In the genomic region with DNA sequence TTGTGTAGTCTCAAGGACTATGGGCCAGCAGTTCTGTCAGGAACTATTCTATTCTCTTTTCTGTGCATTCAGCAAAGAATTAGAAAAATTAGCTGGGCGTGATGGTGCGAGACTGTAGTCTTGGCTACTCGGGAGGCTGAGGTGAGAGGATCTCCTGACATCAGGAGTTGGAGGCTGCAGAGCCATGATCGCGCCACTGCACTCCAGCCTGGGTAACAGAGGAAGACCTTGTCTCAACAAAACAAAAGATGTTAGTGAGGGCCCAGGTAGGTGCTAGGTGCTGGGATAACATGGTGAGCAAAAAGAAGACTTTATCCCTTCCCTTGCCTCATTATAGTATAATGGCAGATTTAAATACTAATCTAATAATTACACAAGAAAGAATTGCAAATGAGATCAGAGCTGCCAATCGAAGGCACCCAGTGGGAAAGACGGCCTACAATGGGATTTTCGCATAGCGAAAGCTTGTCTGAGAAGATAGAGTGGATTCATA, we compare ENCODE assay signal across 8 cellular contexts. TPM values are rescaled to one million over a fixed set of nuclear protein-coding genes. Genes with fewer than 3 reads are reported as not detected.
DNase-seq lines count a peak whose midpoint lies in the region; ATAC-seq, FAIRE-seq and TF ChIP-seq lines count a peak whose summit lies in the region.

No MANE protein-coding gene starts in this region.

- peak; percentile 8 for DNase-seq in activated CD4-positive, alpha-beta T cell treated with anti-CD3 and anti-CD28 coated beads for 36 hours
- no peak for DNase-seq in activated CD4-positive, alpha-beta T cell treated with anti-CD3 and anti-CD28 coated beads, Interleukin-2, amount 50 U/mL, for 48 hours
- DNase-seq in NB4 (ENCODE audit: low read depth) (no peak), epithelial cell of prostate (ENCODE audit: low read depth, low spot score) (no peak), NCI-H345 treated with DMSO at 0.1 percent for 48 hours (lab: John Stamatoyannopoulos, UW; ENCODE audit: unreplicated experiment) (no peak), GM19239 (ENCODE audit: insufficient read length, low spot score) (no peak)

- intact Hi-C loops in activated CD4-positive, alpha-beta T cell treated with anti-CD3 and anti-CD28 coated beads for 36 hours (cut with DNase I, micrococcal nuclease): loop anchor here (1.0 to 2.0 kb wide), 3 partner anchors 64 to 688 kb away; partner anchors contain the start of genes GCFC2 (in 2 of the 2) and POLE4 (in 1 of the 2)

- peak overlapping the region; percentile 71 for H3K4me2 ChIP-seq in parathyroid adenoma (ENCODE audit: low read length)

- no peaks in the 10 kb centered on the region for H3K4me1 ChIP-seq in parathyroid adenoma

- peak overlapping the region; percentile 48 for H3K27ac ChIP-seq in epithelial cell of prostate
- H3K27ac ChIP-seq in parathyroid adenoma: peak overlapping the region; percentile 56

- peaks cover 23% of the 10 kb centered on the region for H3K36me3 Mint-ChIP-seq in activated CD4-positive, alpha-beta T cell treated with anti-CD3 and anti-CD28 coated beads for 36 hours (ENCODE audit: low read depth)

- H3K4me3 ChIP-seq in NB4 (ENCODE audit: low read depth, low read length) (peak overlapping the region; percentile 98), parathyroid adenoma (ENCODE audit: low read depth, low read length) (peak overlapping the region; percentile 81)

- H3K9me3 ChIP-seq in parathyroid adenoma (ENCODE audit: control insufficient read depth, low read length): no peaks in the 10 kb centered on the region

- peaks cover 15% of the 10 kb centered on the region for H3K79me2 ChIP-seq in parathyroid adenoma

- TF ChIP-seq CTCF in NB4 (IDR thresholded peaks at IDR 0.05; ENCODE audit: low read depth, low read length) (no peak), parathyroid adenoma (IDR thresholded peaks at IDR 0.05) (no peak)

- ATAC-seq in activated CD4-positive, alpha-beta T cell treated with anti-CD3 and anti-CD28 coated beads for 36 hours: peak; percentile 9
- no peak for ATAC-seq in HG03469 (IDR thresholded peaks at IDR 0.05; ENCODE audit: unreplicated experiment)

- H3K27me3 Mint-ChIP-seq in activated CD4-positive, alpha-beta T cell treated with anti-CD3 and anti-CD28 coated beads for 36 hours: no peaks in the 10 kb centered on the region

- H3K36me3 ChIP-seq in parathyroid adenoma (ENCODE audit: control insufficient read depth, insufficient read depth, low read length): no peaks in the 10 kb centered on the region

- peaks cover 29% of the 10 kb centered on the region for H3K4me1 Mint-ChIP-seq in activated CD4-positive, alpha-beta T cell treated with anti-CD3 and anti-CD28 coated beads for 36 hours

- TF ChIP-seq POLR2A in NB4 (IDR thresholded peaks at IDR 0.05; ENCODE audit: extremely low read depth, insufficient read length): no peak

- CTCF ChIA-PET in activated CD4-positive, alpha-beta T cell treated with anti-CD3 and anti-CD28 coated beads for 36 hours (lab: Charles Lee): interaction anchor here (0.6 to 2.4 kb wide), 8 partner anchors 10 to 1532 kb away, joined by 3 to 11 read pairs (median 4); partner anchors contain the start of gene GCFC2

- peak overlapping the region; percentile 88 for H3K4me3 Mint-ChIP-seq in activated CD4-positive, alpha-beta T cell treated with anti-CD3 and anti-CD28 coated beads for 36 hours

- no peaks in the 10 kb centered on the region for H3K9me3 Mint-ChIP-seq in activated CD4-positive, alpha-beta T cell treated with anti-CD3 and anti-CD28 coated beads for 36 hours (ENCODE audit: low read depth)

- peak overlapping the region; percentile 81 for H2AFZ ChIP-seq in parathyroid adenoma

- POLR2A ChIA-PET in activated CD4-positive, alpha-beta T cell treated with anti-CD3 and anti-CD28 coated beads for 36 hours (lab: Charles Lee): interaction anchor here (0.8 kb wide), 1 partner anchor 64 kb away, joined by 6 read pairs; the partner anchor contains the start of gene GCFC2

- H3K9ac ChIP-seq in parathyroid adenoma: no peak overlapping the region

- H3K27me3 ChIP-seq in parathyroid adenoma (ENCODE audit: control insufficient read depth, insufficient read depth, low read length): no peaks in the 10 kb centered on the region

- no peak for FAIRE-seq in GM19239 (lab: Jason Lieb, UNC)

- peak overlapping the region; percentile 96 for H3K27ac Mint-ChIP-seq in activated CD4-positive, alpha-beta T cell treated with anti-CD3 and anti-CD28 coated beads for 36 hours

RNA-seq across cellular contexts. Expression of gene MRPL19, which starts 0.4 kb away (rescaled TPM):
- 10 to 100 TPM; 45.2 to 72.4 TPM for total RNA-seq in activated CD4-positive, alpha-beta T cell treated with anti-CD3 and anti-CD28 coated beads for 36 hours
